ENCODE assay signal across 8 cellular contexts in genomic region chr15:60660290-60661051, GRCh38.
DNase-seq lines count a peak whose midpoint lies in the region; ATAC-seq and TF ChIP-seq lines count a peak whose summit lies in the region.

No MANE protein-coding gene starts in this region.

- H3F3A ChIP-seq in neural progenitor cell (ENCODE audit: low read depth), result no peaks in the 10 kb centered on the region

- no peak overlapping the region for H3K4me3 Mint-ChIP-seq in neural progenitor cell

- DNase-seq in G401 (ENCODE audit: low spot score) (peak; percentile 32), esophagus muscularis mucosa (ENCODE audit: extremely low spot score) (no peak), smooth muscle cell of the brain vasculature (ENCODE audit: low read depth, low spot score) (peak; percentile 6), neural progenitor cell (ENCODE audit: low spot score) (no peak)
- no peak for DNase-seq in effector memory CD4-positive, alpha-beta T cell

- H3K27me3 ChIP-seq in esophagus muscularis mucosa (no peaks in the 10 kb centered on the region), neural progenitor cell (no peaks in the 10 kb centered on the region)
- no peaks in the 10 kb centered on the region for H3K27me3 ChIP-seq in effector memory CD4-positive, alpha-beta T cell (replicated peaks; ENCODE audit: control insufficient read depth, insufficient read depth, low read length, poor library complexity, severe bottlenecking)

- no peak for TF ChIP-seq EP300 in esophagus muscularis mucosa (IDR thresholded peaks at IDR 0.05)

- intact Hi-C loops in esophagus muscularis mucosa (cut with DNase I), result loop anchor here (10.0 kb wide), 1 partner anchor 254 kb away; no protein-coding TSS in a partner anchor

- H3K36me3 Mint-ChIP-seq in neural progenitor cell, result no peaks in the 10 kb centered on the region

- WGBS in esophagus muscularis mucosa, result 51% methylated on average over 4 of the region's 4 CpGs

- no peaks in the 10 kb centered on the region for H3K79me2 ChIP-seq in neural progenitor cell (ENCODE audit: low read depth)

- peaks cover 7 to 17% (median 15%) of the 10 kb centered on the region in 4 donors for H3K4me1 ChIP-seq in esophagus muscularis mucosa
- H3K4me1 ChIP-seq in neural progenitor cell, result peaks cover 7% of the 10 kb centered on the region
- no peaks in the 10 kb centered on the region for H3K4me1 ChIP-seq in effector memory CD4-positive, alpha-beta T cell (ENCODE audit: control insufficient read depth, insufficient read depth, low read length, poor library complexity, severe bottlenecking)

- peak overlapping the region; percentile 53 to 65 (median 58) for H3K27ac ChIP-seq in esophagus muscularis mucosa (replicated peaks in 1 of 4)
- no peak overlapping the region for H3K27ac ChIP-seq in neural progenitor cell
- no peak overlapping the region for H3K27ac ChIP-seq in effector memory CD4-positive, alpha-beta T cell (ENCODE audit: insufficient read depth, low read length, poor library complexity, severe bottlenecking)

- peak; percentile 94 for ATAC-seq in GM21381 (IDR thresholded peaks at IDR 0.05; ENCODE audit: unreplicated experiment)
- ATAC-seq in HG03571 (IDR thresholded peaks at IDR 0.05; ENCODE audit: unreplicated experiment), result peak; percentile 80
- ATAC-seq in GM18505 (IDR thresholded peaks at IDR 0.05; ENCODE audit: unreplicated experiment), result no peak

- no peak overlapping the region for H3K27ac Mint-ChIP-seq in neural progenitor cell

- no peak overlapping the region for H2AFZ ChIP-seq in neural progenitor cell (replicated peaks)

- no peaks in the 10 kb centered on the region for H3K4me1 Mint-ChIP-seq in neural progenitor cell

- TF ChIP-seq POLR2A in esophagus muscularis mucosa (IDR thresholded peaks at IDR 0.05; ENCODE audit: low read depth), result no peak
- no peak for TF ChIP-seq POLR2A in GM18505 (IDR thresholded peaks at IDR 0.05; ENCODE audit: borderline replicate concordance, extremely low read depth, insufficient read depth, insufficient read length)

- no peaks in the 10 kb centered on the region for H3K27me3 Mint-ChIP-seq in neural progenitor cell (ENCODE audit: insufficient read depth, low read depth)

- in situ Hi-C loops in G401 (cut with HindIII; ENCODE audit: low sequenced_read_pairs), result no loop called here

- no peaks in the 10 kb centered on the region for H4K20me1 ChIP-seq in neural progenitor cell (ENCODE audit: low read depth)

- peak overlapping the region in 1 of 4 donors; percentile 26 for H3K4me3 ChIP-seq in esophagus muscularis mucosa
- no peak overlapping the region for H3K4me3 ChIP-seq in neural progenitor cell
- H3K4me3 ChIP-seq in effector memory CD4-positive, alpha-beta T cell (ENCODE audit: insufficient read depth, low read depth, low read length, poor library complexity, severe bottlenecking), result no peak overlapping the region

- H3K9me3 ChIP-seq in esophagus muscularis mucosa, result no peaks in the 10 kb centered on the region
- H3K9me3 ChIP-seq in neural progenitor cell (ENCODE audit: low read depth), result no peaks in the 10 kb centered on the region
- H3K9me3 ChIP-seq in effector memory CD4-positive, alpha-beta T cell (ENCODE audit: control insufficient read depth, low read length), result no peaks in the 10 kb centered on the region

- H3K36me3 ChIP-seq in esophagus muscularis mucosa (no peaks in the 10 kb centered on the region), neural progenitor cell (no peaks in the 10 kb centered on the region)
- no peaks in the 10 kb centered on the region for H3K36me3 ChIP-seq in effector memory CD4-positive, alpha-beta T cell (ENCODE audit: control insufficient read depth, insufficient read depth, low read length)

- no peak overlapping the region for H3K4me2 ChIP-seq in neural progenitor cell

- TF ChIP-seq CTCF in esophagus muscularis mucosa (IDR thresholded peaks at IDR 0.05), result no peak
- TF ChIP-seq CTCF in neural progenitor cell (IDR thresholded peaks at IDR 0.05), result no peak

- H3K9me3 Mint-ChIP-seq in neural progenitor cell, result no peaks in the 10 kb centered on the region

- no peak overlapping the region for H3K9ac ChIP-seq in neural progenitor cell

Comparison
In these comparisons a context has a peak if more than half of its experiments do, and no peak if none do; other contexts are left out.
1. DNase-seq: peak in G401 (single experiment) and smooth muscle cell of the brain vasculature (single experiment); none in esophagus muscularis mucosa (single experiment), neural progenitor cell (single experiment) and effector memory CD4-positive, alpha-beta T cell (0 of 3).
2. H3K27ac ChIP-seq: peak in esophagus muscularis mucosa (4 of 4); none in neural progenitor cell (single experiment) and effector memory CD4-positive, alpha-beta T cell (single experiment).